In the genomic region with DNA sequence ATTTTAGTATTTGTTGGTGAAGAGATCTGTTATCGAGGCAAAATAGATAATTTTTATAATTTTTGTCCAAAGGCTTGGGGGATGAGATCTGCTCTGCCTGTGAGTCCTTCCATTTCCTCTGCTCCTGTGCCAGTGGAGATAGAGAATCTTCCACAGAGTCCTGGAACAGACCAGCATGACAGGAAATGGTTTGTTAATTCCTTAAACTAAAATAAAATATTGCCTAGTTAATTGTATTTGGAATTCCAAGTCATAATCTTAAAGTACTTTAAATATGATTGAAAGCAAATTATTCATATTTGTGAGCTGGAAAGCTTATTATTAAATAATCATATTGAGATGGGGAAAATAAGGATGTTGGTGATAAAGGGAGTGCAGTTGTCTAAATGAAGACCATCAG, we compare ENCODE assay signal across 9 cellular contexts.
"Had no signal": no experiment of that assay in that cellular context is flagged by ENCODE, and none has a peak within 500 bp of the region (broad histone marks: within the 10 kb centered on the region; RNA-seq: fewer than 3 reads in every experiment).

No MANE protein-coding gene starts in this region.

- H3K9ac ChIP-seq: GM23248 had no signal

- ATAC-seq: HCT116, K562 had no signal

- H3K9me3 ChIP-seq: HAP-1 had no signal

- DNase-seq: GM23248, GOT3, H7, HFFc6, IMR-90, KG1 had no signal

- H3K27ac ChIP-seq: GM23248 had no signal

- H3K4me3 ChIP-seq: GM23248, HAP-1, K562 had no signal

- H2AFZ ChIP-seq: GM23248 had no signal
